ENCODE assay signal across 1 cellular context in genomic region chr2:101255501-101255900, GRCh38.
TF ChIP-seq lines count a peak whose summit lies in the region.

No MANE protein-coding gene starts in this region.

TF ChIP-seq in SK-N-SH treated with all-trans-retinoic acid at 6 μM for 48 hours, 23 proteins besides CTCF, POLR2A, EP300 and RAD21 (continued from another document):
- TF ChIP-seq, protein P1, sequence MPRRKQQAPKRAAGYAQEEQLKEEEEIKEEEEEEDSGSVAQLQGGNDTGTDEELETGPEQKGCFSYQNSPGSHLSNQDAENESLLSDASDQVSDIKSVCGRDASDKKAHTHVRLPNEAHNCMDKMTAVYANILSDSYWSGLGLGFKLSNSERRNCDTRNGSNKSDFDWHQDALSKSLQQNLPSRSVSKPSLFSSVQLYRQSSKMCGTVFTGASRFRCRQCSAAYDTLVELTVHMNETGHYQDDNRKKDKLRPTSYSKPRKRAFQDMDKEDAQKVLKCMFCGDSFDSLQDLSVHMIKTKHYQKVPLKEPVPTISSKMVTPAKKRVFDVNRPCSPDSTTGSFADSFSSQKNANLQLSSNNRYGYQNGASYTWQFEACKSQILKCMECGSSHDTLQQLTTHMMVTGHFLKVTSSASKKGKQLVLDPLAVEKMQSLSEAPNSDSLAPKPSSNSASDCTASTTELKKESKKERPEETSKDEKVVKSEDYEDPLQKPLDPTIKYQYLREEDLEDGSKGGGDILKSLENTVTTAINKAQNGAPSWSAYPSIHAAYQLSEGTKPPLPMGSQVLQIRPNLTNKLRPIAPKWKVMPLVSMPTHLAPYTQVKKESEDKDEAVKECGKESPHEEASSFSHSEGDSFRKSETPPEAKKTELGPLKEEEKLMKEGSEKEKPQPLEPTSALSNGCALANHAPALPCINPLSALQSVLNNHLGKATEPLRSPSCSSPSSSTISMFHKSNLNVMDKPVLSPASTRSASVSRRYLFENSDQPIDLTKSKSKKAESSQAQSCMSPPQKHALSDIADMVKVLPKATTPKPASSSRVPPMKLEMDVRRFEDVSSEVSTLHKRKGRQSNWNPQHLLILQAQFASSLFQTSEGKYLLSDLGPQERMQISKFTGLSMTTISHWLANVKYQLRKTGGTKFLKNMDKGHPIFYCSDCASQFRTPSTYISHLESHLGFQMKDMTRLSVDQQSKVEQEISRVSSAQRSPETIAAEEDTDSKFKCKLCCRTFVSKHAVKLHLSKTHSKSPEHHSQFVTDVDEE (CRISPR knock-in tag; IDR thresholded peaks at IDR 0.05) = no peak
- TF ChIP-seq TCF4 (CRISPR knock-in tag; IDR thresholded peaks at IDR 0.05; ENCODE audit: borderline replicate concordance) = no peak
- TF ChIP-seq PPARA (CRISPR knock-in tag; IDR thresholded peaks at IDR 0.05; ENCODE audit: borderline replicate concordance) = no peak
